In genomic region chr12:14833336-14833735, GRCh38 we compare ENCODE assay signal across 2 cellular contexts.
TF ChIP-seq lines count a peak whose summit lies in the region.

No MANE protein-coding gene starts in this region.

TF ChIP-seq in liver, 16 proteins besides CTCF, POLR2A, EP300 and RAD21:
- TF ChIP-seq RXRA (IDR thresholded peaks at IDR 0.05) (peak; percentile 28 to 44), SP1 (IDR thresholded peaks at IDR 0.05) (no peak)

TF ChIP-seq in HepG2, 621 proteins besides CTCF, POLR2A, EP300 and RAD21:
- TF ChIP-seq TRIM24 (CRISPR knock-in tag; IDR thresholded peaks at IDR 0.05) = no peak
- TF ChIP-seq ZNF704 (CRISPR knock-in tag; IDR thresholded peaks at IDR 0.05; ENCODE audit: borderline replicate concordance) = no peak
- no peak for TF ChIP-seq NFYC (CRISPR knock-in tag; IDR thresholded peaks at IDR 0.05)
- TF ChIP-seq ZFX (CRISPR knock-in tag; IDR thresholded peaks at IDR 0.05; ENCODE audit: low read depth) = no peak
- no peak for TF ChIP-seq PHF8 (CRISPR knock-in tag; IDR thresholded peaks at IDR 0.05)
- no peak for TF ChIP-seq U2AF1 (optimal IDR thresholded peaks at IDR 0.05; ENCODE audit: low read depth, low read length)
- TF ChIP-seq HOXA7 (CRISPR knock-in tag; IDR thresholded peaks at IDR 0.05) = no peak
- no peak for TF ChIP-seq CSRNP1 (CRISPR knock-in tag; IDR thresholded peaks at IDR 0.05)
